Comparison of ENCODE assay signal across 8 cellular contexts in the genomic region with DNA sequence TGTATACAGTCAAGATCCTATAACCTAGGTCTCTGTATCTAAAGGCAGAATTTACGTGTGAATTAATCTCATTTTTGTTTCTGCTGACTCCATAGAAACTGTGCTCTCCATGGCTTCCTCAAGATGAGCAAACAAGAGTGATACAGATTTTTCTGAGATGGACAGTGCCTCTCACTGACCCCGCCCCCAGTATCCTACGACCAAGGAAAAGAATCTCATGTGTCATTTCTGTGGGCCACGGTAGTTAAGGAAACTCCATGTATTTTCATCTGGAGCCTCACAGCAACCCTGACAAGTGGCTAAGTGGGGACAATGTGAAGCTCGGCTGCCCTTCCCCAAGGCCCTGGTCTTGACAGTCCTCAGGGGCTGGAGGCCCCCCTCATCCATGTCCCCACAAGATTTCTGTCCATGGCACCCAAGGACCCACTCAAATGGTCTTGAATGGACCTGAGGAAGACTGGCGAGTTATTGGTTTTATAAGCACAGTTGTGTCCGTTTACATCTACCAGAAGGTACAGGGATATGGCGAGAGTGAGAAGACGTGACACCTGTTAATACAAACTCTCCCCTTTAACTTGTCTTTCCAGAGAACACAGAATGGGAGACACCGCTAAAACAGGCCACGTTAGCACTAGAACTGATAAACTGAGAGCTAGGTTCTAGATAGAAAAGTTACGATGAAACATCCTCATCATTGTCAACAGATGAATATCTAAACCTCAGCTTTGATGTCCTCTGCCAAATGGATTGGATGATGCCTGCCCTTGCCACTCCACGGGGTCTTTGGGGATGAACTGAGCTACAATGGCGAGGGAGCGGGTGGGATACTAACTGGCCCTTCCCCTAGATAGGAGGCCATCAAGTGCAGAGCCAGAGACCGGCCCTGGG.
DNase-seq lines count a peak whose midpoint lies in the region; ATAC-seq and TF ChIP-seq lines count a peak whose summit lies in the region.

No MANE protein-coding gene starts in this region.

- H3K9me3 ChIP-seq in right atrium auricular region (no peaks in the 10 kb centered on the region), mononuclear cell (ENCODE audit: low read depth, low read length) (no peaks in the 10 kb centered on the region), uterus (no peaks in the 10 kb centered on the region)

- H3K27ac ChIP-seq in right atrium auricular region (peak overlapping the region; percentile 94 to 97), caudate nucleus (ENCODE audit: low read depth, low read length) (peak overlapping the region; percentile 49), uterus (peak overlapping the region; percentile 79 to 84)

- TF ChIP-seq CTCF in right atrium auricular region (IDR thresholded peaks at IDR 0.05) (no peak), uterus (IDR thresholded peaks at IDR 0.05) (no peak)

- DNase-seq in right atrium auricular region (ENCODE audit: low spot score) (no peak), Right ventricle myocardium inferior (ENCODE audit: missing footprints) (no peak), caudate nucleus (lab: John Stamatoyannopoulos, UW) (no peak), uterus (no peak), Kasumi-1 (lab: John Stamatoyannopoulos, UW) (no peak), DMS 273 treated with DMSO at 0.1 percent for 48 hours (lab: John Stamatoyannopoulos, UW) (no peak), posterior cingulate gyrus (no peak)

- H3K4me1 ChIP-seq in right atrium auricular region: peaks cover 0 to 28% of the 10 kb centered on the region in 2 donors
- H3K4me1 ChIP-seq in mononuclear cell (ENCODE audit: insufficient read depth, low read length): peaks cover 12% of the 10 kb centered on the region
- H3K4me1 ChIP-seq in uterus: no peaks in the 10 kb centered on the region

- no peak for ATAC-seq in Right ventricle myocardium inferior

- peak overlapping the region; percentile 48 to 63 for H3K4me3 ChIP-seq in right atrium auricular region
- peak overlapping the region; percentile 49 for H3K4me3 ChIP-seq in mononuclear cell (ENCODE audit: low read length)
- H3K4me3 ChIP-seq in uterus: peak overlapping the region; percentile 44 to 71

- intact Hi-C loops in Right ventricle myocardium inferior (cut with DNase I) (loop anchor here (2.0 kb wide), 1 partner anchor 170 kb away; no protein-coding TSS in a partner anchor), uterus (cut with DNase I; ENCODE audit: low total_unique reads) (no loop called here), posterior cingulate gyrus (cut with DNase I) (no loop called here)

- no peaks in the 10 kb centered on the region for H3K27me3 ChIP-seq in right atrium auricular region
- H3K27me3 ChIP-seq in mononuclear cell (ENCODE audit: insufficient read depth, low read length): peaks cover 17% of the 10 kb centered on the region
- H3K27me3 ChIP-seq in uterus: no peaks in the 10 kb centered on the region

- TF ChIP-seq POLR2A in uterus (IDR thresholded peaks at IDR 0.05): no peak

- no peaks in the 10 kb centered on the region for H3K36me3 ChIP-seq in right atrium auricular region
- H3K36me3 ChIP-seq in uterus: no peaks in the 10 kb centered on the region
